ENCODE assay signal across 21 cellular contexts in the genomic region with DNA sequence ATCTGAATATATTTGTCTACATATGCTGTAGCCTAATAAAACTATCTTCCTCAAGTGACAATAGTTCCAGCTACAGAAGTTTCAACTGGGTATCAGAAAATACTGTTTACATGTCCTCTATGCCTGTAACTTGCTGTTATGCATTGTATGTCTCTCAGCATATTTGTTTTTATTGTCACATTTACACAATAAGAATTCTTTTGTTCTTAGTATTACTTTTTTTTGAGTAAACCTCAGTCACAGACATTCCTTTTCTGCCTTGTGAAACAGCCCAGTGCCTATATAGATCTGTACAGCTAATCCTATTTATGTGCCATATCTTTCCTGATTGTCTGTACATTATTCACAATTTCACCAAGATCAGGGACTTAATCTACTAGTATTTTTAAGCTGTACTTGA.
DNase-seq lines count a peak whose midpoint lies in the region; ATAC-seq and TF ChIP-seq lines count a peak whose summit lies in the region.
"Had no signal": no experiment of that assay in that cellular context is flagged by ENCODE, and none has a peak within 500 bp of the region (broad histone marks: within the 10 kb centered on the region; RNA-seq: fewer than 3 reads in every experiment).

No MANE protein-coding gene starts in this region.

- H3K4me1 ChIP-seq in GM23248 (ENCODE audit: insufficient read depth): 0 out of 2 replicates have a peak, but pooled peaks cover 4% of the 10 kb centered on the region
- H3K4me1 ChIP-seq: BE2C had no signal

- H2AFZ ChIP-seq in GM23248: no peak overlapping the region
- H2AFZ ChIP-seq: GM23338 had no signal

- H4K20me1 ChIP-seq in GM23248 (ENCODE audit: insufficient read depth): no peaks in the 10 kb centered on the region

- DNase-seq in AG10803 (ENCODE audit: low read depth) (peak; percentile 51), GM23248 (peak; percentile 9), epidermal melanocyte (ENCODE audit: insufficient read length, low spot score) (peak; percentile 15), foreskin fibroblast (peak; percentile 10 to 32), dorsolateral prefrontal cortex (no peak), hypothalamus (lab: John Stamatoyannopoulos, UW) (no peak)
- DNase-seq: 8988T; BE2C; C1 segment of cervical spinal cord; CD4-positive, CD25-positive, alpha-beta regulatory T cell; CD8-positive, alpha-beta memory T cell; COR-L47; DMS53; DND-41; EL had no signal

- H3K9ac ChIP-seq in GM23248: no peak overlapping the region
- H3K9ac ChIP-seq: KMS-11 had no signal

- no peaks in the 10 kb centered on the region for H3F3A ChIP-seq in GM23248 (ENCODE audit: insufficient read depth)

- H3K4me3 ChIP-seq in AG10803 (ENCODE audit: low read length) (no peak overlapping the region), GM23248 (no peak overlapping the region), foreskin fibroblast (ENCODE audit: low read depth in 1 of 2, low read length in 2 of 2) (no peak overlapping the region), dorsolateral prefrontal cortex (no peak overlapping the region)
- H3K4me3 ChIP-seq: GM12878, GM23338 had no signal

- no peaks in the 10 kb centered on the region for H3K9me2 ChIP-seq in GM23248 (ENCODE audit: insufficient read depth)

- in situ Hi-C loops in GM23248 (cut with MboI): no loop called here

- no peak overlapping the region for H3K4me2 ChIP-seq in GM23248 (ENCODE audit: unreplicated experiment)
- H3K4me2 ChIP-seq: GM23338, KMS-11 had no signal

- intact Hi-C loops in dorsolateral prefrontal cortex (cut with DNase I): no loop called here

- ATAC-seq in HG03469 (IDR thresholded peaks at IDR 0.05; ENCODE audit: unreplicated experiment): no peak
- no peak for ATAC-seq in GM21529 (IDR thresholded peaks at IDR 0.05; ENCODE audit: unreplicated experiment)
- ATAC-seq: GM12878, GM23338 had no signal

- H3K79me2 ChIP-seq in GM23248 (ENCODE audit: insufficient read depth): no peaks in the 10 kb centered on the region

- no peaks in the 10 kb centered on the region for H3K9me3 ChIP-seq in GM23248 (ENCODE audit: low read depth)
- H3K9me3 ChIP-seq: BE2C had no signal

- no peaks in the 10 kb centered on the region for H3K36me3 ChIP-seq in GM23248 (ENCODE audit: low read depth)
- H3K36me3 ChIP-seq: BE2C had no signal

- H3K27me3 ChIP-seq in GM23248 (replicated peaks; ENCODE audit: insufficient read depth): no peaks in the 10 kb centered on the region
- no peaks in the 10 kb centered on the region for H3K27me3 ChIP-seq in dorsolateral prefrontal cortex
- H3K27me3 ChIP-seq: BE2C had no signal

- TF ChIP-seq CTCF in AG10803 (conservative IDR thresholded peaks at IDR 0.05; ENCODE audit: low read length) (no peak), foreskin fibroblast (IDR thresholded peaks at IDR 0.05; ENCODE audit: low read depth, low read length) (no peak), dorsolateral prefrontal cortex (IDR thresholded peaks at IDR 0.05 in 54 of 56, conservative IDR thresholded peaks at IDR 0.05 in 2 of 56; ENCODE audit: low read depth in 1 of 56, partially characterized antibody in 56 of 56) (no peak)

- no peak overlapping the region for H3K27ac ChIP-seq in GM23248
- H3K27ac ChIP-seq in dorsolateral prefrontal cortex: no peak overlapping the region
- H3K27ac ChIP-seq: HL-60, KMS-11 had no signal

Comparison
In these comparisons a context has a peak if more than half of its experiments do, and no peak if none do; other contexts are left out.
1. DNase-seq: peak in AG10803 (single experiment), GM23248 (single experiment), epidermal melanocyte (single experiment) and foreskin fibroblast (2 of 2); none in dorsolateral prefrontal cortex (0 of 10) and hypothalamus (0 of 51).